In genomic region chr5:74682636-74683035, GRCh38 we compare ENCODE assay signal across 28 cellular contexts. TPM values are rescaled to one million over a fixed set of nuclear protein-coding genes. Genes with fewer than 3 reads are reported as not detected.
A peak's percentile ranks its signal among the peaks of the same experiment; 100 is the strongest.
DNase-seq lines count a peak whose midpoint lies in the region; ATAC-seq, FAIRE-seq and TF ChIP-seq lines count a peak whose summit lies in the region.
"Had no signal": no experiment of that assay in that cellular context is flagged by ENCODE, and none has a peak within 500 bp of the region (broad histone marks: within the 10 kb centered on the region; RNA-seq: fewer than 3 reads in every experiment).

No MANE protein-coding gene starts in this region.

- TF ChIP-seq POLR2A in A549 (IDR thresholded peaks at IDR 0.05; ENCODE audit: low read length): no peak
- no peak for TF ChIP-seq POLR2A in K562 (conservative IDR thresholded peaks at IDR 0.05)

- no peaks in the 10 kb centered on the region for H3K36me3 ChIP-seq in CD8-positive, alpha-beta memory T cell (ENCODE audit: insufficient read depth, low read length)
- peaks cover 11% of the 10 kb centered on the region for H3K36me3 ChIP-seq in K562 (ENCODE audit: control insufficient read depth, insufficient read depth, low read length)
- H3K36me3 ChIP-seq: breast epithelium, lower lobe of right lung, neural progenitor cell, pancreas, uterus had no signal

- H3K4me1 ChIP-seq in A549 (peaks cover 12% of the 10 kb centered on the region; the same call in 2 of the 3 replicates), K562 (replicated peaks in 1 of 2; ENCODE audit: control insufficient read depth in 2 of 2, insufficient read depth in 2 of 2, low read length in 2 of 2) (peaks cover 19 to 23% of the 10 kb centered on the region in 2 experiments)
- peaks cover 21% of the 10 kb centered on the region for H3K4me1 ChIP-seq in CD8-positive, alpha-beta memory T cell (ENCODE audit: insufficient read depth, low read length)
- H3K4me1 ChIP-seq: breast epithelium, uterus had no signal

- H3K4me3 ChIP-seq in A549 (no peak overlapping the region), K562 (no peak overlapping the region)
- H3K4me3 ChIP-seq in CD8-positive, alpha-beta memory T cell (ENCODE audit: low read length): no peak overlapping the region
- H3K4me3 ChIP-seq: breast epithelium, lower lobe of right lung, neural progenitor cell, pancreas, skin epidermis, testis, uterus had no signal

- ATAC-seq in A549 (no peak), K562 (no peak), natural killer cell (no peak), HG03520 (IDR thresholded peaks at IDR 0.05; ENCODE audit: unreplicated experiment) (no peak)
- no peak for ATAC-seq in activated CD8-positive, alpha-beta memory T cell treated with anti-CD3 and anti-CD28 coated beads, Interleukin-2, amount 10 ng/mL, durations not matched to agents 7 days and 5 days
- ATAC-seq: activated T-cell treated with anti-CD3 and anti-CD28 coated beads, Interleukin-2, amount 50 U/mL, for 72 hours; lower lobe of right lung; pancreas had no signal

- H3K9me3 ChIP-seq in A549 (no peaks in the 10 kb centered on the region), K562 (replicated peaks; ENCODE audit: control insufficient read depth, insufficient read depth, low read depth, low read length) (no peaks in the 10 kb centered on the region)
- no peaks in the 10 kb centered on the region for H3K9me3 ChIP-seq in CD8-positive, alpha-beta memory T cell (ENCODE audit: low read length)
- H3K9me3 ChIP-seq: breast epithelium, lower lobe of right lung, pancreas, testis, uterus had no signal

- TF ChIP-seq CTCF in A549 (IDR thresholded peaks at IDR 0.05) (no peak), K562 (IDR thresholded peaks at IDR 0.05 in 2 of 3, conservative IDR thresholded peaks at IDR 0.05 in 1 of 3; ENCODE audit: insufficient read depth in 2 of 3, low read depth in 1 of 3, low read length in 3 of 3) (no peak), natural killer cell (IDR thresholded peaks at IDR 0.05) (no peak), glutamatergic neuron (IDR thresholded peaks at IDR 0.05; ENCODE audit: partially characterized antibody, unreplicated experiment) (no peak)

- H3K4me2 ChIP-seq in A549 (no peak overlapping the region), K562 (ENCODE audit: insufficient read depth, low read length) (no peak overlapping the region)
- H3K4me2 ChIP-seq: neural progenitor cell had no signal

- no peaks in the 10 kb centered on the region for H3K27me3 ChIP-seq in CD8-positive, alpha-beta memory T cell (ENCODE audit: insufficient read depth, low read length, poor library complexity, severe bottlenecking)
- H3K27me3 ChIP-seq in K562 (ENCODE audit: control insufficient read depth in 2 of 2, insufficient read depth in 2 of 2, low read length in 2 of 2): no peaks in the 10 kb centered on the region
- H3K27me3 ChIP-seq: breast epithelium, neural progenitor cell, pancreas, testis, uterus had no signal

- POLR2A ChIA-PET in A549 (lab: Yijun Ruan, JAX) (no interaction called here), K562 (lab: Yijun Ruan, JAX) (interaction anchor here (1.0 kb wide), 1 partner anchor 10 kb away, joined by 3 read pairs; no protein-coding TSS in a partner anchor)
- POLR2A ChIA-PET in CD8-positive, alpha-beta memory T cell (lab: Charles Lee): no interaction called here

- DNase-seq in A549 (ENCODE audit: low read depth in 1 of 2, low spot score in 1 of 2) (no peak), K562 (ENCODE audit: extremely low read depth in 1 of 4, low spot score in 3 of 4) (no peak), natural killer cell (no peak), NCI-H1436 (lab: John Stamatoyannopoulos, UW) (no peak), glutamatergic neuron (no peak)
- no peak for DNase-seq in CD8-positive, alpha-beta memory T cell
- DNase-seq in activated CD8-positive, alpha-beta memory T cell treated with anti-CD3 and anti-CD28 coated beads, Interleukin-2, amount 10 ng/mL, durations not matched to agents 7 days and 5 days: no peak
- DNase-seq: activated naive CD4-positive, alpha-beta T cell; activated T-cell treated with anti-CD3 and anti-CD28 coated beads, Interleukin-2, amount 50 U/mL, for 72 hours; amygdala; DMS79; GF-D8; HCEC 1CT; hippocampal formation; lower lobe of right lung; NCI-H446; NCI-H774; pancreas; stimulated activated naive CD4-positive, alpha-beta T cell treated with Interleukin-2 at 50 U/mL for 16 hours; testis; uterus had no signal

- in situ Hi-C loops in K562 (cut with MboI): no loop called here

- H2AFZ ChIP-seq in K562 (ENCODE audit: low read depth, low read length): 0 out of 2 replicates have a peak overlapping the region, but pooled peaks have one; percentile 64
- H2AFZ ChIP-seq: neural progenitor cell had no signal

- intact Hi-C loops in K562 (cut with micrococcal nuclease) (loop anchor here (10.0 kb wide), 1 partner anchor 552 kb away; the partner anchor contains the start of gene ANKRD31), natural killer cell (cut with micrococcal nuclease) (no loop called here)

- H3K27ac Mint-ChIP-seq in CD8-positive, alpha-beta memory T cell: peak overlapping the region in 1 of 8 donors; percentile 24
- H3K27ac Mint-ChIP-seq in natural killer cell: no peak overlapping the region
- no peak overlapping the region for H3K27ac Mint-ChIP-seq in activated CD8-positive, alpha-beta memory T cell treated with anti-CD3 and anti-CD28 coated beads, Interleukin-2, amount 10 ng/mL, durations not matched to agents 7 days and 5 days
- H3K27ac Mint-ChIP-seq in glutamatergic neuron (ENCODE audit: unreplicated experiment): no peak overlapping the region
- H3K27ac Mint-ChIP-seq: activated T-cell treated with anti-CD3 and anti-CD28 coated beads, Interleukin-2, amount 50 U/mL, for 72 hours; neural progenitor cell; T-helper 1 cell treated with Interleukin-12 subunit alpha and Interleukin-12 subunit beta and Interleukin-4 antibody, amounts not matched to agents 30 μg/mL and 1 μg/mL, for 36 hours had no signal

- no peak for TF ChIP-seq RAD21 in A549 (conservative IDR thresholded peaks at IDR 0.05 in 1 of 2, IDR thresholded peaks at IDR 0.05 in 1 of 2)
- no peak for TF ChIP-seq RAD21 in K562 (CRISPR knock-in tag; conservative IDR thresholded peaks at IDR 0.05 in 1 of 2, IDR thresholded peaks at IDR 0.05 in 1 of 2)

- H3K27ac ChIP-seq in A549 (no peak overlapping the region), K562 (ENCODE audit: extremely low read depth, low read depth, low read length) (no peak overlapping the region)
- no peak overlapping the region for H3K27ac ChIP-seq in CD8-positive, alpha-beta memory T cell (ENCODE audit: low read depth, low read length)
- H3K27ac ChIP-seq: breast epithelium, lower lobe of right lung, neural progenitor cell, pancreas, skin epidermis, testis, uterus had no signal

- BruUV-seq in K562 (replicated peaks; lab: Mats Ljungman, UMichigan): no TSS peak

- peaks cover 7% of the 10 kb centered on the region; the same call in 1 of the 2 replicates for H4K20me1 ChIP-seq in K562 (replicated peaks; ENCODE audit: control insufficient read depth, insufficient read depth, low read length)

- no peaks in the 10 kb centered on the region for H3K9me3 Mint-ChIP-seq in CD8-positive, alpha-beta memory T cell
- H3K9me3 Mint-ChIP-seq in natural killer cell: no peaks in the 10 kb centered on the region
- H3K9me3 Mint-ChIP-seq in activated CD8-positive, alpha-beta memory T cell treated with anti-CD3 and anti-CD28 coated beads, Interleukin-2, amount 10 ng/mL, durations not matched to agents 7 days and 5 days (ENCODE audit: low read depth): no peaks in the 10 kb centered on the region
- peaks cover 5% of the 10 kb centered on the region for H3K9me3 Mint-ChIP-seq in glutamatergic neuron (ENCODE audit: unreplicated experiment)
- H3K9me3 Mint-ChIP-seq: activated T-cell treated with anti-CD3 and anti-CD28 coated beads, Interleukin-2, amount 50 U/mL, for 72 hours; neural progenitor cell; T-helper 1 cell treated with Interleukin-12 subunit alpha and Interleukin-12 subunit beta and Interleukin-4 antibody, amounts not matched to agents 30 μg/mL and 1 μg/mL, for 36 hours had no signal

- peaks cover 19 to 25% (median 21%) of the 10 kb centered on the region in 3 donors for H3K4me1 Mint-ChIP-seq in CD8-positive, alpha-beta memory T cell
- H3K4me1 Mint-ChIP-seq in natural killer cell (peaks cover 15 to 21% of the 10 kb centered on the region in 2 donors), glutamatergic neuron (ENCODE audit: low read depth, unreplicated experiment) (peaks cover 2% of the 10 kb centered on the region)
- peaks cover 20% of the 10 kb centered on the region for H3K4me1 Mint-ChIP-seq in activated CD8-positive, alpha-beta memory T cell treated with anti-CD3 and anti-CD28 coated beads, Interleukin-2, amount 10 ng/mL, durations not matched to agents 7 days and 5 days

- no peak overlapping the region for H3K9ac ChIP-seq in K562 (ENCODE audit: insufficient read depth in 1 of 2, low read depth in 2 of 2, low read length in 2 of 2)
- H3K9ac ChIP-seq: neural progenitor cell had no signal

- H3K27me3 Mint-ChIP-seq in CD8-positive, alpha-beta memory T cell: peaks cover 0 to 5% of the 10 kb centered on the region in 2 donors
- H3K27me3 Mint-ChIP-seq in natural killer cell (ENCODE audit: low read depth in 2 of 2): peaks cover 10 to 34% of the 10 kb centered on the region in 2 donors
- peaks cover 38% of the 10 kb centered on the region for H3K27me3 Mint-ChIP-seq in activated CD8-positive, alpha-beta memory T cell treated with anti-CD3 and anti-CD28 coated beads, Interleukin-2, amount 10 ng/mL, durations not matched to agents 7 days and 5 days
- H3K27me3 Mint-ChIP-seq in glutamatergic neuron (ENCODE audit: unreplicated experiment): peaks cover 2% of the 10 kb centered on the region

- peak overlapping the region in 5 of 7 donors; percentile 23 to 82 (median 68) for H3K4me3 Mint-ChIP-seq in CD8-positive, alpha-beta memory T cell
- H3K4me3 Mint-ChIP-seq in natural killer cell (peak overlapping the region; percentile 45), glutamatergic neuron (ENCODE audit: unreplicated experiment) (no peak overlapping the region)
- H3K4me3 Mint-ChIP-seq in activated CD8-positive, alpha-beta memory T cell treated with anti-CD3 and anti-CD28 coated beads, Interleukin-2, amount 10 ng/mL, durations not matched to agents 7 days and 5 days: no peak overlapping the region
- H3K4me3 Mint-ChIP-seq: activated T-cell treated with anti-CD3 and anti-CD28 coated beads, Interleukin-2, amount 50 U/mL, for 72 hours; neural progenitor cell had no signal

- FAIRE-seq in A549 (lab: Jason Lieb, UNC) (peak; percentile 18), K562 (lab: Jason Lieb, UNC) (no peak)
- FAIRE-seq: colon, endothelial cell of umbilical vein, pancreas had no signal

- 81% methylated on average over 2 of the region's 2 CpGs for WGBS in A549 (ENCODE audit: missing lambda C conversion rate)
- WGBS in K562 (ENCODE audit: insufficient coverage, low coverage, missing lambda C conversion rate): 60% methylated on average over 2 of the region's 2 CpGs

- peaks cover 0 to 1% (median 0%) of the 10 kb centered on the region in 3 donors for H3K36me3 Mint-ChIP-seq in CD8-positive, alpha-beta memory T cell
- H3K36me3 Mint-ChIP-seq in natural killer cell: no peaks in the 10 kb centered on the region
- H3K36me3 Mint-ChIP-seq in activated CD8-positive, alpha-beta memory T cell treated with anti-CD3 and anti-CD28 coated beads, Interleukin-2, amount 10 ng/mL, durations not matched to agents 7 days and 5 days: peaks cover 1% of the 10 kb centered on the region
- H3K36me3 Mint-ChIP-seq in glutamatergic neuron (ENCODE audit: unreplicated experiment): no peaks in the 10 kb centered on the region
- H3K36me3 Mint-ChIP-seq: neural progenitor cell had no signal

- TF ChIP-seq EP300 in A549 (IDR thresholded peaks at IDR 0.05): no peak
- TF ChIP-seq EP300 in K562 (IDR thresholded peaks at IDR 0.05; ENCODE audit: low read length): no peak

- CTCF ChIA-PET in A549 (lab: Yijun Ruan, JAX): interaction anchor here (1.3 to 4.5 kb wide), 2 partner anchors 10 to 236 kb away, joined by 5 to 20 read pairs; no protein-coding TSS in a partner anchor
- CTCF ChIA-PET in CD8-positive, alpha-beta memory T cell (lab: Charles Lee): no interaction called here
- CTCF ChIA-PET in K562 (lab: Yijun Ruan, JAX; ENCODE audit: low intra/inter-chr PET ratio): no interaction called here
- CTCF ChIA-PET in activated CD8-positive, alpha-beta memory T cell treated with anti-CD3 and anti-CD28 coated beads, Interleukin-2, amount 10 ng/mL, durations not matched to agents 7 days and 5 days (lab: Charles Lee): no interaction called here

- peaks cover 26% of the 10 kb centered on the region for H3K79me2 ChIP-seq in K562 (ENCODE audit: control insufficient read depth, insufficient read depth, low read length)

- H3K9me1 ChIP-seq in K562 (ENCODE audit: control insufficient read depth, insufficient read depth, low read length): no peaks in the 10 kb centered on the region

RNA-seq across cellular contexts. Expression of gene HEXB, which starts 2.4 kb away (rescaled TPM):
- 111 and 153 TPM in 2 replicates for polyA plus RNA-seq in A549 (2011; rRNA removed)
- 49.5 and 52.7 TPM in 2 replicates for polyA plus RNA-seq in A549 (2012; cell fraction: cytosol; rRNA removed)
- 52.0 and 74.1 TPM in 2 replicates for polyA plus RNA-seq in A549 (2012; cell fraction: nucleus; rRNA removed)
- polyA plus RNA-seq in A549 (2017; fragmentation: RNase III; extraction: RNeasy Plus Mini Kit Qiagen cat#74134 plus additional on column Dnase treatment): 75.4 to 83.5 TPM (median 79.2 TPM) in 3 replicates
- polyA minus RNA-seq in A549 (2011; rRNA and poly(A)+ RNA removed): 46.7 and 61.5 TPM in 2 replicates
- total RNA-seq in CD8-positive, alpha-beta memory T cell: 10 to 100 TPM; 57.4 to 64.7 TPM
- 116 TPM for polyA plus RNA-seq in CD8-positive, alpha-beta memory T cell
- total RNA-seq in K562 (2011; cell fraction: chromatin; rRNA removed; ENCODE audit: low replicate concordance): 81.4 and 164 TPM in 2 replicates
- total RNA-seq in K562 (2011; cell fraction: nucleolus; rRNA removed): 95.6 and 99.2 TPM in 2 replicates
- total RNA-seq in K562 (2011; cell fraction: nucleoplasm; rRNA removed): 119 and 129 TPM in 2 replicates
- total RNA-seq in K562 (2014; rRNA removed): 128 and 135 TPM in 2 replicates
- total RNA-seq in K562 (2014; rRNA removed; fragmentation: Illumina TruSeq; extraction: Trizol): 115 and 129 TPM in 2 replicates
- 142 and 158 TPM in 2 replicates for total RNA-seq in K562 (2015; rRNA removed; fragmentation: Illumina TruSeq; extraction: Trizol)
- total RNA-seq in K562 (2021): 88.1 and 94.9 TPM in 2 replicates
- 60.6 and 126 TPM in 2 replicates for polyA plus RNA-seq in K562 (2011; rRNA removed)
- polyA plus RNA-seq in K562 (2011; cell fraction: cytosol; rRNA removed): 50.8 and 91.3 TPM in 2 replicates
- polyA plus RNA-seq in K562 (2011; cell fraction: nucleus; rRNA removed): 28.3 and 29.2 TPM in 2 replicates
- polyA plus RNA-seq in K562 (2012): 119 and 129 TPM in 2 replicates
- polyA plus RNA-seq in K562 (2014; fragmentation: Illumina TruSeq; extraction: Trizol): 101 and 106 TPM in 2 replicates
- 10 to 100 TPM; 22.9 to 37.1 TPM for polyA plus RNA-seq in K562 (2014; fragmentation: Nextera tagmentation; extraction: Ambion mirVana)
- polyA plus RNA-seq in K562 (2014; rRNA removed): 105 and 108 TPM in 2 replicates
- 108 and 142 TPM in 2 replicates for polyA minus RNA-seq in K562 (2011; rRNA and poly(A)+ RNA removed)
- polyA minus RNA-seq in K562 (2011; cell fraction: cytosol; rRNA and poly(A)+ RNA removed): 21.8 and 38.4 TPM in 2 replicates
- polyA minus RNA-seq in K562 (2011; cell fraction: nucleus; rRNA and poly(A)+ RNA removed): 31.5 and 35.0 TPM in 2 replicates
- 10 to 100 TPM; 55.3 to 61.4 (median 55.5) TPM for total RNA-seq in natural killer cell
- 10 to 100 TPM; 63.6 to 74.6 TPM for total RNA-seq in activated CD8-positive, alpha-beta memory T cell treated with anti-CD3 and anti-CD28 coated beads, Interleukin-2, amount 10 ng/mL, durations not matched to agents 7 days and 5 days
- total RNA-seq in glutamatergic neuron (ENCODE audit: unreplicated experiment): 13.5 TPM

RNA-seq across cellular contexts. Expression of gene ENC1, which starts 42.1 kb away (rescaled TPM):
- polyA plus RNA-seq in A549 (2011; rRNA removed) (20.0 and 22.5 TPM in 2 replicates), A549 (2017; fragmentation: RNase III; extraction: RNeasy Plus Mini Kit Qiagen cat#74134 plus additional on column Dnase treatment) (17.0 to 21.3 TPM (median 20.4 TPM) in 3 replicates), K562 (2011; rRNA removed) (1.9 and 3.2 TPM in 2 replicates), K562 (2014; fragmentation: Illumina TruSeq; extraction: Trizol) (0.97 and 1.1 TPM in 2 replicates), K562 (2014; fragmentation: Nextera tagmentation; extraction: Ambion mirVana) (under 1 TPM; 0.17 to 0.37 TPM), K562 (2014; rRNA removed) (0.67 and 0.91 TPM in 2 replicates)
- 12.5 and 19.7 TPM in 2 replicates for polyA plus RNA-seq in A549 (2012; cell fraction: cytosol; rRNA removed)
- polyA plus RNA-seq in A549 (2012; cell fraction: nucleus; rRNA removed): 21.6 and 49.2 TPM in 2 replicates
- polyA minus RNA-seq in A549 (2011; rRNA and poly(A)+ RNA removed): 37.4 and 38.2 TPM in 2 replicates
- total RNA-seq in CD8-positive, alpha-beta memory T cell: under 1 TPM; 0.68 to 0.93 TPM
- 3.5 TPM for polyA plus RNA-seq in CD8-positive, alpha-beta memory T cell
- total RNA-seq in K562 (2011; cell fraction: chromatin; rRNA removed; ENCODE audit: low replicate concordance): 0.92 and 4.1 TPM in 2 replicates
- 0.66 and 3.7 TPM in 2 replicates for total RNA-seq in K562 (2011; cell fraction: nucleolus; rRNA removed)
- total RNA-seq in K562 (2011; cell fraction: nucleoplasm; rRNA removed): 0.51 and 0.84 TPM in 2 replicates
- total RNA-seq in K562 (2014; rRNA removed) (0.86 and 4.1 TPM in 2 replicates), K562 (2014; rRNA removed; fragmentation: Illumina TruSeq; extraction: Trizol) (1.1 and 1.2 TPM in 2 replicates), K562 (2015; rRNA removed; fragmentation: Illumina TruSeq; extraction: Trizol) (1.3 and 1.5 TPM in 2 replicates), K562 (2021) (2.5 and 2.6 TPM in 2 replicates), natural killer cell (100 to 1,000 TPM in 1 of 3 donors, 10 to 100 TPM in 2; 89.6 to 133 (median 99.3) TPM), glutamatergic neuron (ENCODE audit: unreplicated experiment) (302 TPM)
- polyA plus RNA-seq in K562 (2011; cell fraction: cytosol; rRNA removed): 1.5 and 4.8 TPM in 2 replicates
- polyA plus RNA-seq in K562 (2011; cell fraction: nucleus; rRNA removed): 4.3 and 10.7 TPM in 2 replicates
- 2.0 TPM in 2 replicates for polyA plus RNA-seq in K562 (2012)
- 5.4 and 9.5 TPM in 2 replicates for polyA minus RNA-seq in K562 (2011; rRNA and poly(A)+ RNA removed)
- 2.4 and 4.6 TPM in 2 replicates for polyA minus RNA-seq in K562 (2011; cell fraction: cytosol; rRNA and poly(A)+ RNA removed)
- polyA minus RNA-seq in K562 (2011; cell fraction: nucleus; rRNA and poly(A)+ RNA removed): 7.8 and 13.5 TPM in 2 replicates
- total RNA-seq in activated CD8-positive, alpha-beta memory T cell treated with anti-CD3 and anti-CD28 coated beads, Interleukin-2, amount 10 ng/mL, durations not matched to agents 7 days and 5 days: 1 to 10 TPM in 1 of 2 experiments, under 1 TPM in 1; 0.38 to 1.5 TPM

Comparison
In these comparisons a context has a peak if more than half of its experiments do, and no peak if none do; other contexts are left out.
1. H3K4me3 Mint-ChIP-seq: peak in CD8-positive, alpha-beta memory T cell (5 of 7) and natural killer cell (single experiment); none in activated CD8-positive, alpha-beta memory T cell treated with anti-CD3 and anti-CD28 coated beads, Interleukin-2, amount 10 ng/mL, durations not matched to agents 7 days and 5 days (single experiment) and glutamatergic neuron (single experiment).
2. RNA of gene ENC1, which starts 42.1 kb away (total RNA-seq): 302 TPM in glutamatergic neuron (single experiment) and 89.6 to 133 TPM in natural killer cell; 0.51 to 4.1 TPM in K562, 0.38 to 1.5 TPM in activated CD8-positive, alpha-beta memory T cell treated with anti-CD3 and anti-CD28 coated beads, Interleukin-2, amount 10 ng/mL, durations not matched to agents 7 days and 5 days and 0.68 to 0.93 TPM in CD8-positive, alpha-beta memory T cell; every median in the first group is over 10 times any median in the second.